ENCODE assay signal across 15 cellular contexts in the genomic region with DNA sequence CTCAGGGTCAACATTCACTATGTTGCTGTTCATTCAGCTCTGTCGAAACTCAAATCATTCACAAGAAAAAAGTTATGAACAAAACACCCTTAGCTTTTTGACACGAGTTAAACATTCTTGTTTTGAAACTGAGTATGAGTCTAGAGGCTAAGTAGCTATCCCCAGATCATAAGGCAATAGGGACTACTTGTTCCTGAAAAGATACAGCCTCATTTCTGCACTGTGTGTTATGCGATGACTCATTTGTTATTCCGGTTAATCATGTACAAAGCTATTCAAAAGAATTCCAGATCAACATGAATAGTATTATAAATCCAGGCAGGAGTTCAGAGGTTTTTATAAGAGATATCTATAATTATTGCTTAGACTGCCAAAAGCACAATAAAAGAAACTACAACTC.
DNase-seq lines count a peak whose midpoint lies in the region; ATAC-seq, FAIRE-seq and TF ChIP-seq lines count a peak whose summit lies in the region.
"Had no signal": no experiment of that assay in that cellular context is flagged by ENCODE, and none has a peak within 500 bp of the region (broad histone marks: within the 10 kb centered on the region; RNA-seq: fewer than 3 reads in every experiment).

No MANE protein-coding gene starts in this region.

- H3K4me2 ChIP-seq in astrocyte (ENCODE audit: low read length) (peak overlapping the region; percentile 39), trophoblast cell (ENCODE audit: low read length) (no peak overlapping the region)

- H3K18ac ChIP-seq in trophoblast cell (ENCODE audit: low read length): no peak overlapping the region

- no peak overlapping the region for H3K14ac ChIP-seq in trophoblast cell (ENCODE audit: low read length)

- H4K91ac ChIP-seq in trophoblast cell (ENCODE audit: low read depth, low read length): no peak overlapping the region

- H2BK5ac ChIP-seq in trophoblast cell (ENCODE audit: low read depth, low read length, poor library complexity): no peak overlapping the region

- peak; percentile 64 for DNase-seq in DMS53 (lab: John Stamatoyannopoulos, UW)
- DNase-seq in astrocyte (ENCODE audit: low read depth): peak; percentile 90
- peak; percentile 89 for DNase-seq in fibroblast of villous mesenchyme (ENCODE audit: low read depth)
- DNase-seq in trophoblast cell: peak; percentile 51 to 92
- no peak for DNase-seq in OCI-M1 (lab: John Stamatoyannopoulos, UW)
- no peak for DNase-seq in OCI-M2 (lab: John Stamatoyannopoulos, UW; ENCODE audit: unreplicated experiment)
- no peak for DNase-seq in WTC11 (ENCODE audit: low spot score)
- DNase-seq: H9, midbrain, Peyer's patch, retina, upper lobe of left lung had no signal

- H3K4me1 Mint-ChIP-seq in astrocyte (ENCODE audit: low read depth, unreplicated experiment) (peaks cover 2% of the 10 kb centered on the region), WTC11 (peaks cover 12% of the 10 kb centered on the region)
- H3K4me1 Mint-ChIP-seq: CD14-positive monocyte had no signal

- no peak overlapping the region for H2BK120ac ChIP-seq in trophoblast cell (ENCODE audit: insufficient read depth, low read length, poor library complexity)

- no peaks in the 10 kb centered on the region for H3K27me3 ChIP-seq in astrocyte (ENCODE audit: insufficient read depth, low read length)
- no peaks in the 10 kb centered on the region for H3K27me3 ChIP-seq in trophoblast cell (ENCODE audit: insufficient read depth, low read length)
- H3K27me3 ChIP-seq: ascending aorta, Peyer's patch, upper lobe of left lung had no signal

- CTCF ChIA-PET in WTC11 (lab: Charles Lee): no interaction called here

- no CpG with 5 or more reads among the region's 4 CpGs for WGBS in trophoblast cell (ENCODE audit: extremely low coverage, insufficient coverage, insufficient read length)

- H3K79me2 ChIP-seq in astrocyte (ENCODE audit: insufficient read depth, low read length): no peaks in the 10 kb centered on the region
- no peaks in the 10 kb centered on the region for H3K79me2 ChIP-seq in trophoblast cell (ENCODE audit: control insufficient read depth, insufficient read depth, low read length, poor library complexity)

- H3K4me3 Mint-ChIP-seq in astrocyte (ENCODE audit: unreplicated experiment): no peak overlapping the region
- no peak overlapping the region for H3K4me3 Mint-ChIP-seq in WTC11
- H3K4me3 Mint-ChIP-seq: CD14-positive monocyte, H9 had no signal

- no peaks in the 10 kb centered on the region for H3K27me3 Mint-ChIP-seq in astrocyte (ENCODE audit: low read depth, unreplicated experiment)
- H3K27me3 Mint-ChIP-seq in WTC11 (ENCODE audit: low read depth): no peaks in the 10 kb centered on the region

- H4K20me1 ChIP-seq in astrocyte (ENCODE audit: insufficient read depth, low read length): no peaks in the 10 kb centered on the region

- peak overlapping the region; percentile 38 for H3K27ac ChIP-seq in astrocyte (ENCODE audit: low read depth, low read length)
- no peak overlapping the region for H3K27ac ChIP-seq in trophoblast cell (ENCODE audit: low read depth, low read length)
- H3K27ac ChIP-seq: ascending aorta, upper lobe of left lung had no signal

- H2AFZ ChIP-seq in astrocyte (ENCODE audit: low read depth, low read length) (no peak overlapping the region), trophoblast cell (ENCODE audit: insufficient read depth, low read length, poor library complexity) (no peak overlapping the region)

- ATAC-seq in WTC11 (no peak), HG03097 (IDR thresholded peaks at IDR 0.05; ENCODE audit: low FRiP score, unreplicated experiment) (no peak)

- no peak overlapping the region for H2BK12ac ChIP-seq in trophoblast cell (ENCODE audit: low read length)

- no peaks in the 10 kb centered on the region for H3K9me3 ChIP-seq in astrocyte (ENCODE audit: insufficient read depth, low read depth, low read length)
- no peaks in the 10 kb centered on the region for H3K9me3 ChIP-seq in trophoblast cell (ENCODE audit: insufficient read depth, low read depth, low read length)
- H3K9me3 ChIP-seq: ascending aorta, upper lobe of left lung had no signal

- H3K4ac ChIP-seq in trophoblast cell (ENCODE audit: low read depth, low read length): no peak overlapping the region

- H3K9ac ChIP-seq in astrocyte (ENCODE audit: low read length) (no peak overlapping the region), trophoblast cell (ENCODE audit: low read length) (no peak overlapping the region)

- H3K79me1 ChIP-seq in trophoblast cell (ENCODE audit: low read length): no peaks in the 10 kb centered on the region

- FAIRE-seq in astrocyte (lab: Jason Lieb, UNC): peak; percentile 62

- H3K4me3 ChIP-seq in astrocyte (ENCODE audit: insufficient read depth, low read depth, low read length) (no peak overlapping the region), fibroblast of villous mesenchyme (ENCODE audit: low read depth, low read length) (no peak overlapping the region), trophoblast cell (ENCODE audit: low read depth, low read length) (no peak overlapping the region)
- H3K4me3 ChIP-seq: ascending aorta, Peyer's patch, upper lobe of left lung had no signal

- POLR2A ChIA-PET in WTC11 (lab: Charles Lee): no interaction called here

- H3K27ac Mint-ChIP-seq in astrocyte (ENCODE audit: unreplicated experiment) (no peak overlapping the region), WTC11 (no peak overlapping the region)
- H3K27ac Mint-ChIP-seq: CD14-positive monocyte, H9 had no signal

- H3K9me3 Mint-ChIP-seq in astrocyte (ENCODE audit: unreplicated experiment): no peaks in the 10 kb centered on the region
- peaks cover 17% of the 10 kb centered on the region for H3K9me3 Mint-ChIP-seq in WTC11

- TF ChIP-seq CTCF in astrocyte (IDR thresholded peaks at IDR 0.05; ENCODE audit: insufficient read depth, low read depth, low read length) (no peak), fibroblast of villous mesenchyme (IDR thresholded peaks at IDR 0.05; ENCODE audit: insufficient read depth, low read depth, low read length) (no peak), WTC11 (IDR thresholded peaks at IDR 0.05) (no peak)

- H3K36me3 ChIP-seq in astrocyte (ENCODE audit: insufficient read depth, low read length): no peaks in the 10 kb centered on the region
- H3K36me3 ChIP-seq in trophoblast cell (ENCODE audit: control insufficient read depth in 1 of 2, insufficient read depth in 2 of 2, low read length in 2 of 2): no peaks in the 10 kb centered on the region
- H3K36me3 ChIP-seq: ascending aorta, Peyer's patch, upper lobe of left lung had no signal

- H4K12ac ChIP-seq in trophoblast cell (ENCODE audit: low read depth, low read length): no peak overlapping the region

- H3K36me3 Mint-ChIP-seq in astrocyte (ENCODE audit: low read depth, unreplicated experiment) (no peaks in the 10 kb centered on the region), WTC11 (0 out of 2 replicates have a peak, but pooled peaks cover 3% of the 10 kb centered on the region)
- H3K36me3 Mint-ChIP-seq: CD14-positive monocyte had no signal

- H4K8ac ChIP-seq in trophoblast cell (ENCODE audit: low read depth, low read length): no peak overlapping the region

- no peak overlapping the region for H3K23ac ChIP-seq in trophoblast cell (ENCODE audit: low read length)

- peaks cover 3% of the 10 kb centered on the region for H3K4me1 ChIP-seq in astrocyte (ENCODE audit: insufficient read depth, low read length)
- no peaks in the 10 kb centered on the region for H3K4me1 ChIP-seq in trophoblast cell (ENCODE audit: control insufficient read depth in 1 of 2, insufficient read depth in 2 of 2, low read length in 2 of 2)
- H3K4me1 ChIP-seq: ascending aorta, Peyer's patch, upper lobe of left lung had no signal

- H2AK5ac ChIP-seq in trophoblast cell (ENCODE audit: low read length): no peak overlapping the region

TF ChIP-seq in WTC11, 78 proteins besides CTCF, POLR2A, EP300 and RAD21 (continues in another document):
- TF ChIP-seq STAT6 (CRISPR knock-in tag; conservative IDR thresholded peaks at IDR 0.05; ENCODE audit: low read depth) (no peak), ERG (CRISPR knock-in tag; IDR thresholded peaks at IDR 0.05) (no peak), GRHL2 (CRISPR knock-in tag; IDR thresholded peaks at IDR 0.05; ENCODE audit: insufficient replicate concordance, severe bottlenecking) (no peak)
- TF ChIP-seq, protein P1, sequence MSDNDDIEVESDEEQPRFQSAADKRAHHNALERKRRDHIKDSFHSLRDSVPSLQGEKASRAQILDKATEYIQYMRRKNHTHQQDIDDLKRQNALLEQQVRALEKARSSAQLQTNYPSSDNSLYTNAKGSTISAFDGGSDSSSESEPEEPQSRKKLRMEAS (CRISPR knock-in tag; IDR thresholded peaks at IDR 0.05): no peak

Comparison
In these comparisons a context has a peak if more than half of its experiments do, and no peak if none do; other contexts are left out.
1. DNase-seq: peak in DMS53 (single experiment), astrocyte (single experiment), fibroblast of villous mesenchyme (single experiment) and trophoblast cell (2 of 2); none in OCI-M1 (single experiment), OCI-M2 (single experiment) and WTC11 (single experiment).